In genomic region chr15:79853492-79854328, GRCh38 we compare ENCODE assay signal across 8 cellular contexts. TPM values are rescaled to one million over a fixed set of nuclear protein-coding genes. Genes with fewer than 3 reads are reported as not detected.
A peak's percentile ranks its signal among the peaks of the same experiment; 100 is the strongest.
DNase-seq lines count a peak whose midpoint lies in the region; ATAC-seq and TF ChIP-seq lines count a peak whose summit lies in the region.

No MANE protein-coding gene starts in this region.

- H3K9ac ChIP-seq in mesendoderm (ENCODE audit: low read length): peak overlapping the region; percentile 9

- ATAC-seq in GM18858 (IDR thresholded peaks at IDR 0.05; ENCODE audit: unreplicated experiment) (peak; percentile 76), HG03159 (IDR thresholded peaks at IDR 0.05; ENCODE audit: unreplicated experiment) (peak; percentile 90)

- no peak overlapping the region for H3K4me3 ChIP-seq in mesendoderm (ENCODE audit: low read length)

- no peak overlapping the region for H2BK120ac ChIP-seq in mesendoderm (ENCODE audit: low read depth, low read length)

- no peaks in the 10 kb centered on the region for H3K4me1 ChIP-seq in mesendoderm (ENCODE audit: control insufficient read depth, low read depth, low read length)

- no peaks in the 10 kb centered on the region for H3K79me2 ChIP-seq in mesendoderm (ENCODE audit: control insufficient read depth, insufficient read depth, low read length)

- H4K5ac ChIP-seq in mesendoderm (ENCODE audit: low read length): peak overlapping the region; percentile 71

- no peak overlapping the region for H4K8ac ChIP-seq in mesendoderm (ENCODE audit: low read depth, low read length)

- H3K36me3 ChIP-seq in mesendoderm (ENCODE audit: control insufficient read depth, insufficient read depth, low read length): no peaks in the 10 kb centered on the region

- peak; percentile 67 for DNase-seq in AG09319 (ENCODE audit: extremely low read depth, low read depth)
- peak; percentile 30 for DNase-seq in NCI-H526 treated with DMSO at 0.1 percent for 48 hours (lab: John Stamatoyannopoulos, UW)
- peak; percentile 60 to 61 for DNase-seq in activated CD4-positive, alpha-beta T cell treated with anti-CD3 and anti-CD28 coated beads, Interleukin-2, amount 50 U/mL, for 4 hours
- DNase-seq in effector CD4-positive, alpha-beta T cell: peak; percentile 42
- DNase-seq in mesendoderm: peak; percentile 89
- DNase-seq in stimulated activated CD8-positive, alpha-beta memory T cell treated with anti-CD3 and anti-CD28 coated beads, Interleukin-4, amount 100 ng/mL, for 1 hour (ENCODE audit: low read depth in 2 of 2, low spot score in 1 of 2): peak; percentile 15 to 28

- no peak overlapping the region for H3K18ac ChIP-seq in mesendoderm (ENCODE audit: low read length)

- H2BK15ac ChIP-seq in mesendoderm (replicated peaks; ENCODE audit: low read depth): no peak overlapping the region

- H3K27ac ChIP-seq in mesendoderm (ENCODE audit: low read depth, low read length): no peak overlapping the region

- no peaks in the 10 kb centered on the region for H3K27me3 ChIP-seq in mesendoderm (ENCODE audit: insufficient read depth, low read length, poor library complexity)

- H2AK5ac ChIP-seq in mesendoderm (ENCODE audit: low read length): no peak overlapping the region

- H3K56ac ChIP-seq in mesendoderm (ENCODE audit: low read length): peak overlapping the region; percentile 42

- no peak overlapping the region for H3K23ac ChIP-seq in mesendoderm (ENCODE audit: low read length)

- no peak overlapping the region for H3K4me2 ChIP-seq in mesendoderm (ENCODE audit: low read length)

- WGBS in mesendoderm (ENCODE audit: extremely low coverage, insufficient coverage, low lambda C conversion rate): no CpG with 5 or more reads among the region's 8 CpGs

- peak overlapping the region; percentile 39 for H3K4ac ChIP-seq in mesendoderm (ENCODE audit: low read depth, low read length)

- peak; percentile 99 for TF ChIP-seq CTCF in AG09319 (IDR thresholded peaks at IDR 0.05; ENCODE audit: low read depth, low read length)

- peaks cover 1% of the 10 kb centered on the region for H3K79me1 ChIP-seq in mesendoderm (ENCODE audit: low read length)

- H2BK5ac ChIP-seq in mesendoderm (ENCODE audit: low read length): no peak overlapping the region

RNA-seq across cellular contexts. Expression of gene MTHFS, which starts 43.1 kb away (rescaled TPM):
- 36.4 TPM for polyA plus RNA-seq in mesendoderm (2013, experiment 1 of 2)
- 36.8 TPM for polyA plus RNA-seq in mesendoderm (2013, experiment 2 of 2)

Comparison
In these comparisons a context has a peak if more than half of its experiments do, and no peak if none do; other contexts are left out.
1. DNase-seq: peak in every context shown above with its lines; median percentile 89 in mesendoderm; 67 in AG09319; 60 in activated CD4-positive, alpha-beta T cell treated with anti-CD3 and anti-CD28 coated beads, Interleukin-2, amount 50 U/mL, for 4 hours; 42 in effector CD4-positive, alpha-beta T cell; 30 in NCI-H526 treated with DMSO at 0.1 percent for 48 hours; 22 in stimulated activated CD8-positive, alpha-beta memory T cell treated with anti-CD3 and anti-CD28 coated beads, Interleukin-4, amount 100 ng/mL, for 1 hour.